12 cellular contexts compared by ENCODE assay signal in the genomic region with DNA sequence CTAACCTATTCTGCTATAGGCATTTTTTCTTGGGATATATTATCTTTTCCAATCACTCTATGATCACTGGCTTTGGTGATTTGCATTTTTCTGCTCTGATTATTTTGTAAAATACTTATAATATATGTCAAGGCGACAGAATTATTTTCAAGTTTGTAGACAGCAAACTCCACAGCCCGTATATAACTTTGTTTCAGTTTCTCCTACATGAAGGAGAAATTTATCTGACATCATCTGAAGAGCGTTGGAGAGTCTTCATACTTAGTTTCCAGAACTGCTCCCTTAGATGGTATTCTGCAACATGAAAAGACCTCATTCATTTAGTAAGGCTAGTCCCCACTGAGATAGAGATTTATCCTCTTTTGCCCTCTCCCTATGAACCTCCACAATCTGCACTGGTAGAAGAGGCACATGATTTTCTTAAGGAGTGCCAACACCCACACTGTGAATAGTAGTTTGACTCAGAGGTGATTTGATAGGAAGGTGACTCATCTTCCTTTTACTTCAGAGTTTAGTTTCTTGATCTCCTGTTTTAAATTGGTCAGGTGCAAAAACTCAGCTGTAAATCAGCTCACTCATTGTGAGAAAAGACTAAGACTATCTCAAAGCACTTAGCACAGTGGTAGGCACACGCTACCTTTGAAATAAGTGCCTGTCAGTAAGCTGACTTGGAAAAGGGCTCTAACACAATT.
DNase-seq lines count a peak whose midpoint lies in the region; ATAC-seq, FAIRE-seq and TF ChIP-seq lines count a peak whose summit lies in the region.
"Had no signal": no experiment of that assay in that cellular context is flagged by ENCODE, and none has a peak within 500 bp of the region (broad histone marks: within the 10 kb centered on the region; RNA-seq: fewer than 3 reads in every experiment).

No MANE protein-coding gene starts in this region.

- H3K4me1 ChIP-seq in A549 (peaks cover 8% of the 10 kb centered on the region; the same call in 2 of the 3 replicates), neural progenitor cell (no peaks in the 10 kb centered on the region)
- H3K4me1 ChIP-seq: spleen had no signal

- no peaks in the 10 kb centered on the region for H3K79me2 ChIP-seq in neural progenitor cell (ENCODE audit: low read depth)

- no peaks in the 10 kb centered on the region for H3K27me3 ChIP-seq in neural progenitor cell
- H3K27me3 ChIP-seq: spleen had no signal

- no peaks in the 10 kb centered on the region for H3K9me3 ChIP-seq in A549
- no peaks in the 10 kb centered on the region for H3K9me3 ChIP-seq in neural progenitor cell (ENCODE audit: low read depth)
- H3K9me3 ChIP-seq: spleen had no signal

- POLR2A ChIA-PET in A549 (lab: Yijun Ruan, JAX): no interaction called here

- no peak for TF ChIP-seq POLR2A in A549 (IDR thresholded peaks at IDR 0.05; ENCODE audit: low read length)

- no peak overlapping the region for H3K9ac ChIP-seq in neural progenitor cell

- H3K9me3 Mint-ChIP-seq in T-helper 2 cell treated with Interferon-gamma antibody and Interleukin-4, amounts not matched to agents 5 μg/mL and 100 μg/mL, for 36 hours: peaks cover 6% of the 10 kb centered on the region
- no peaks in the 10 kb centered on the region for H3K9me3 Mint-ChIP-seq in neural progenitor cell

- no peaks in the 10 kb centered on the region for H3F3A ChIP-seq in neural progenitor cell (ENCODE audit: low read depth)

- no peaks in the 10 kb centered on the region for H3K27me3 Mint-ChIP-seq in T-helper 2 cell treated with Interferon-gamma antibody and Interleukin-4, amounts not matched to agents 5 μg/mL and 100 μg/mL, for 36 hours (ENCODE audit: low read depth)
- H3K27me3 Mint-ChIP-seq in neural progenitor cell (ENCODE audit: insufficient read depth, low read depth): no peaks in the 10 kb centered on the region
- H3K27me3 Mint-ChIP-seq: T-cell had no signal

- H3K4me3 Mint-ChIP-seq in T-helper 2 cell treated with Interferon-gamma antibody and Interleukin-4, amounts not matched to agents 5 μg/mL and 100 μg/mL, for 36 hours: peak overlapping the region; percentile 35
- no peak overlapping the region for H3K4me3 Mint-ChIP-seq in neural progenitor cell
- H3K4me3 Mint-ChIP-seq: T-cell had no signal

- peak; percentile 33 to 54; a peak in 3 of 6 replicates for ATAC-seq in A549
- ATAC-seq in GM21367 (IDR thresholded peaks at IDR 0.05; ENCODE audit: unreplicated experiment): no peak
- ATAC-seq: T-cell had no signal

- H3K4me2 ChIP-seq in A549 (peak overlapping the region; percentile 25; the same call in 1 of the 3 replicates), neural progenitor cell (no peak overlapping the region)

- TF ChIP-seq EP300 in A549 (IDR thresholded peaks at IDR 0.05): no peak

- FAIRE-seq in A549 (lab: Jason Lieb, UNC): no peak

- no peak overlapping the region for H3K27ac ChIP-seq in A549
- no peak overlapping the region for H3K27ac ChIP-seq in neural progenitor cell
- H3K27ac ChIP-seq: spleen had no signal

- 82% methylated on average over 4 of the region's 4 CpGs for WGBS in A549 (ENCODE audit: missing lambda C conversion rate)

- no peak overlapping the region for H2AFZ ChIP-seq in neural progenitor cell (replicated peaks)

- TF ChIP-seq CTCF in A549 (IDR thresholded peaks at IDR 0.05): no peak
- no peak for TF ChIP-seq CTCF in neural progenitor cell (IDR thresholded peaks at IDR 0.05)

- no peak for TF ChIP-seq RAD21 in A549 (conservative IDR thresholded peaks at IDR 0.05 in 1 of 2, IDR thresholded peaks at IDR 0.05 in 1 of 2)

- CTCF ChIA-PET in A549 (lab: Yijun Ruan, JAX): no interaction called here

- H3K4me1 Mint-ChIP-seq in T-helper 2 cell treated with Interferon-gamma antibody and Interleukin-4, amounts not matched to agents 5 μg/mL and 100 μg/mL, for 36 hours (ENCODE audit: low read depth): peaks cover 5% of the 10 kb centered on the region
- H3K4me1 Mint-ChIP-seq in neural progenitor cell: peaks cover 4% of the 10 kb centered on the region
- H3K4me1 Mint-ChIP-seq: T-cell had no signal

- no peaks in the 10 kb centered on the region for H3K36me3 Mint-ChIP-seq in T-helper 2 cell treated with Interferon-gamma antibody and Interleukin-4, amounts not matched to agents 5 μg/mL and 100 μg/mL, for 36 hours (ENCODE audit: low read depth)
- H3K36me3 Mint-ChIP-seq in neural progenitor cell: no peaks in the 10 kb centered on the region
- H3K36me3 Mint-ChIP-seq: T-cell had no signal

- no peaks in the 10 kb centered on the region for H4K20me1 ChIP-seq in neural progenitor cell (ENCODE audit: low read depth)

- DNase-seq in A549 (ENCODE audit: low read depth in 1 of 2, low spot score in 1 of 2): peak in 1 of 2 experiments; percentile 7
- peak; percentile 7 for DNase-seq in H4 (ENCODE audit: low spot score)
- peak; percentile 4 for DNase-seq in T-helper 2 cell treated with Interferon-gamma antibody and Interleukin-4, amounts not matched to agents 5 μg/mL and 100 μg/mL, for 36 hours (ENCODE audit: low spot score)
- DNase-seq in iris pigment epithelial cell (ENCODE audit: low read depth): peak; percentile 79
- DNase-seq in D341Med (ENCODE audit: low spot score): no peak
- DNase-seq in NCI-H128 (lab: John Stamatoyannopoulos, UW; ENCODE audit: unreplicated experiment): no peak
- DNase-seq in neural progenitor cell (ENCODE audit: low spot score): no peak
- DNase-seq: NCI-H2081; spleen; stimulated activated naive CD4-positive, alpha-beta T cell treated with Interleukin-2 at 50 U/mL for 16 hours; T-cell had no signal

- H3K36me3 ChIP-seq in neural progenitor cell: no peaks in the 10 kb centered on the region
- H3K36me3 ChIP-seq: spleen had no signal

- H3K4me3 ChIP-seq in A549 (no peak overlapping the region), neural progenitor cell (no peak overlapping the region)
- H3K4me3 ChIP-seq: spleen had no signal

- peak overlapping the region; percentile 11 for H3K27ac Mint-ChIP-seq in T-helper 2 cell treated with Interferon-gamma antibody and Interleukin-4, amounts not matched to agents 5 μg/mL and 100 μg/mL, for 36 hours
- no peak overlapping the region for H3K27ac Mint-ChIP-seq in neural progenitor cell
- H3K27ac Mint-ChIP-seq: T-cell had no signal

TF ChIP-seq in A549, 52 proteins besides CTCF, POLR2A, EP300 and RAD21:
- TF ChIP-seq, protein P1, sequence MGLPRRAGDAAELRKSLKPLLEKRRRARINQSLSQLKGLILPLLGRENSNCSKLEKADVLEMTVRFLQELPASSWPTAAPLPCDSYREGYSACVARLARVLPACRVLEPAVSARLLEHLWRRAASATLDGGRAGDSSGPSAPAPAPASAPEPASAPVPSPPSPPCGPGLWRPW (IDR thresholded peaks at IDR 0.05): no peak
- TF ChIP-seq NPAS2 (CRISPR knock-in tag; IDR thresholded peaks at IDR 0.05; ENCODE audit: borderline replicate concordance): no peak
- no peak for TF ChIP-seq ZNF302 (CRISPR knock-in tag; IDR thresholded peaks at IDR 0.05)
- no peak for TF ChIP-seq FOSB (CRISPR knock-in tag; IDR thresholded peaks at IDR 0.05)
- TF ChIP-seq FOSL2 (IDR thresholded peaks at IDR 0.05): no peak
- TF ChIP-seq FOSL2 (CRISPR knock-in tag; IDR thresholded peaks at IDR 0.05): peak; percentile 59
- TF ChIP-seq RCOR1 (IDR thresholded peaks at IDR 0.05; ENCODE audit: low read depth, low read length): no peak
- no peak for TF ChIP-seq HOXA7 (CRISPR knock-in tag; IDR thresholded peaks at IDR 0.05)

Comparison
In these comparisons a context has a peak if more than half of its experiments do, and no peak if none do; other contexts are left out.
1. DNase-seq: peak in H4 (single experiment), T-helper 2 cell treated with Interferon-gamma antibody and Interleukin-4, amounts not matched to agents 5 μg/mL and 100 μg/mL, for 36 hours (single experiment) and iris pigment epithelial cell (single experiment); none in D341Med (single experiment), NCI-H128 (single experiment) and neural progenitor cell (single experiment).